Comparison of ENCODE assay signal across 1 cellular context in genomic region chr1:20732588-20733360, GRCh38.
TF ChIP-seq lines count a peak whose summit lies in the region.

TSS of gene SH2D5 (minus strand) at chr1:20732703. CDS start at chr1:20728044, 4,659 bp downstream.

TF ChIP-seq in HepG2, 621 proteins besides CTCF, POLR2A, EP300 and RAD21 (continued from another document and continues in another):
- TF ChIP-seq IRF9 (CRISPR knock-in tag; IDR thresholded peaks at IDR 0.05; ENCODE audit: borderline replicate concordance) (no peak), ZNF572 (CRISPR knock-in tag; IDR thresholded peaks at IDR 0.05) (no peak), RBM39 (IDR thresholded peaks at IDR 0.05; ENCODE audit: low read depth, low read length, poor library complexity, severe bottlenecking) (no peak), RFXANK (CRISPR knock-in tag; IDR thresholded peaks at IDR 0.05) (no peak), FOXK2 (IDR thresholded peaks at IDR 0.05) (no peak), ZNF788 (CRISPR knock-in tag; IDR thresholded peaks at IDR 0.05; ENCODE audit: borderline replicate concordance) (no peak), ZNF691 (CRISPR knock-in tag; IDR thresholded peaks at IDR 0.05; ENCODE audit: borderline replicate concordance, low read depth) (no peak; the same call in 1 of the 2 replicates), ZNF570 (CRISPR knock-in tag; IDR thresholded peaks at IDR 0.05; ENCODE audit: borderline replicate concordance) (no peak), IKZF1 (IDR thresholded peaks at IDR 0.05) (no peak), ZNF44 (CRISPR knock-in tag; IDR thresholded peaks at IDR 0.05) (no peak), FOXJ3 (CRISPR knock-in tag; IDR thresholded peaks at IDR 0.05; ENCODE audit: borderline replicate concordance) (no peak), NR2F6 (IDR thresholded peaks at IDR 0.05) (no peak), NR2F6 (CRISPR knock-in tag; IDR thresholded peaks at IDR 0.05) (0 out of 2 replicates have a peak, but pooled peaks have one; percentile 24), ZNF333 (CRISPR knock-in tag; IDR thresholded peaks at IDR 0.05; ENCODE audit: borderline replicate concordance) (no peak), ZFP62 (CRISPR knock-in tag; IDR thresholded peaks at IDR 0.05) (no peak), SIN3B (IDR thresholded peaks at IDR 0.05; ENCODE audit: low read length) (no peak), AFF4 (CRISPR knock-in tag; IDR thresholded peaks at IDR 0.05) (no peak), ZNF34 (CRISPR knock-in tag; IDR thresholded peaks at IDR 0.05; ENCODE audit: borderline replicate concordance) (no peak), PAXIP1 (CRISPR knock-in tag; conservative IDR thresholded peaks at IDR 0.05) (peak; percentile 61; the same call in 1 of the 2 replicates), MTA1 (CRISPR knock-in tag; IDR thresholded peaks at IDR 0.05; ENCODE audit: borderline replicate concordance) (no peak), TCF12 (IDR thresholded peaks at IDR 0.05) (no peak), TCF12 (CRISPR knock-in tag; IDR thresholded peaks at IDR 0.05) (no peak; the same call in 1 of the 2 replicates), ZNF724P (CRISPR knock-in tag; IDR thresholded peaks at IDR 0.05; ENCODE audit: borderline replicate concordance) (no peak; the same call in 1 of the 2 replicates), ZNF576 (CRISPR knock-in tag; IDR thresholded peaks at IDR 0.05) (0 out of 2 replicates have a peak, but pooled peaks have one; percentile 46), UBTF (CRISPR knock-in tag; IDR thresholded peaks at IDR 0.05) (no peak; the same call in 1 of the 2 replicates), CBX1 (IDR thresholded peaks at IDR 0.05; ENCODE audit: low read depth) (no peak), ZNF383 (CRISPR knock-in tag; IDR thresholded peaks at IDR 0.05; ENCODE audit: borderline replicate concordance) (no peak), THAP11 (CRISPR knock-in tag; IDR thresholded peaks at IDR 0.05) (peak; percentile 47; the same call in 1 of the 2 replicates), ZC3H4 (CRISPR knock-in tag; IDR thresholded peaks at IDR 0.05; ENCODE audit: borderline replicate concordance) (no peak), ZFP37 (CRISPR knock-in tag; IDR thresholded peaks at IDR 0.05; ENCODE audit: borderline replicate concordance) (no peak; the same call in 1 of the 2 replicates), E2F5 (CRISPR knock-in tag; conservative IDR thresholded peaks at IDR 0.05) (no peak), MEIS2 (CRISPR knock-in tag; IDR thresholded peaks at IDR 0.05) (peak; percentile 67), GATAD1 (CRISPR knock-in tag; IDR thresholded peaks at IDR 0.05) (no peak), ZNF841 (CRISPR knock-in tag; IDR thresholded peaks at IDR 0.05; ENCODE audit: borderline replicate concordance) (no peak), DZIP1 (CRISPR knock-in tag; IDR thresholded peaks at IDR 0.05) (0 out of 2 replicates have a peak, but pooled peaks have one; percentile 75), ZBTB46 (CRISPR knock-in tag; IDR thresholded peaks at IDR 0.05; ENCODE audit: borderline replicate concordance) (no peak), ZNF670 (CRISPR knock-in tag; IDR thresholded peaks at IDR 0.05; ENCODE audit: borderline replicate concordance) (no peak), ZNF749 (CRISPR knock-in tag; IDR thresholded peaks at IDR 0.05; ENCODE audit: borderline replicate concordance) (no peak), TEF (CRISPR knock-in tag; IDR thresholded peaks at IDR 0.05) (no peak), MIER2 (CRISPR knock-in tag; IDR thresholded peaks at IDR 0.05) (no peak), SKIL (CRISPR knock-in tag; IDR thresholded peaks at IDR 0.05; ENCODE audit: borderline replicate concordance) (no peak), ZNF816 (CRISPR knock-in tag; IDR thresholded peaks at IDR 0.05; ENCODE audit: borderline replicate concordance) (no peak)
